ENCODE assay signal across 9 cellular contexts in the genomic region with DNA sequence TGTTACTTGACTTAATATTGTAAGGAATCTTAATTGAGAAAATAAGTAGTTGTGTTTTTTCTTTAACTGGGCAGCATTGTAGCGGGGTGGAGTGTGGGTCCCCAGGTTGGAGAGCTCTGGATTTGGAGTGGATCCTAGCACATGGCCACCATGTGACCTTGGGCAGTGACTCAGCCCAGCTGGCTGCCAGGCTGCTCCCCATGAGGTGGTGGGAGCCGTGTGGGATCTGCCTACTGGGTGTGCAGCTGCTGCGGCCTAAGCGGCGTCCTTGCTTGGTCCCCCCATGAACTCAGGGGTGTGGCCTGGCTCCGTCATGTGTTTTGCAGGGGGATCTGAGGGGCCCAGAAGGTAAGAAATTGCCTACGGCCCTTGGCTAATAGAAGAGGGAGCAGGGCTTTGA.
DNase-seq lines count a peak whose midpoint lies in the region; ATAC-seq and TF ChIP-seq lines count a peak whose summit lies in the region.
"Had no signal": no experiment of that assay in that cellular context is flagged by ENCODE, and none has a peak within 500 bp of the region (broad histone marks: within the 10 kb centered on the region; RNA-seq: fewer than 3 reads in every experiment).

No MANE protein-coding gene starts in this region.

- no peak overlapping the region for H3K4ac ChIP-seq in IMR-90 (ENCODE audit: low read depth, low read length)

- ATAC-seq in IMR-90 (ENCODE audit: low read depth) = peak; percentile 58
- no peak for ATAC-seq in GM19467 (IDR thresholded peaks at IDR 0.05; ENCODE audit: unreplicated experiment)

- no peak overlapping the region for H3K56ac ChIP-seq in IMR-90 (ENCODE audit: extremely low read depth, insufficient read depth, low read length)

- TF ChIP-seq POLR2A in IMR-90 (IDR thresholded peaks at IDR 0.05; ENCODE audit: low read depth, low read length) = no peak

- H3K79me1 ChIP-seq in IMR-90 (ENCODE audit: low read depth in 1 of 2, low read length in 2 of 2) = peaks cover 47 to 75% of the 10 kb centered on the region in 2 experiments

- H4K5ac ChIP-seq in IMR-90 (ENCODE audit: low read depth, low read length) = no peak overlapping the region

- H2BK5ac ChIP-seq in IMR-90 (ENCODE audit: low read depth, low read length, poor library complexity, severe bottlenecking) = no peak overlapping the region

- peak; percentile 20 for DNase-seq in ACHN
- DNase-seq in IMR-90 = peak; percentile 84
- peak; percentile 72 for DNase-seq in coronary artery (ENCODE audit: low spot score)
- DNase-seq in lung microvascular endothelial cell (ENCODE audit: low read depth in 2 of 2) = peak; percentile 28 to 61
- DNase-seq in GM13976 (ENCODE audit: low spot score) = no peak
- no peak for DNase-seq in nucleus accumbens (lab: John Stamatoyannopoulos, UW)
- DNase-seq in NCI-H748 treated with DMSO at 0.1 percent for 48 hours (lab: John Stamatoyannopoulos, UW) = no peak
- DNase-seq: NCI-H1092 treated with DMSO at 0.1 percent for 48 hours had no signal

- peaks cover 80% of the 10 kb centered on the region for H4K20me1 ChIP-seq in IMR-90 (ENCODE audit: insufficient read depth, low read length)

- no peak overlapping the region for H2AK5ac ChIP-seq in IMR-90 (ENCODE audit: low read depth, low read length)

- no peak overlapping the region for H3K14ac ChIP-seq in IMR-90 (replicated peaks; ENCODE audit: low read depth, low read length)

- no peak overlapping the region for H3K4me2 ChIP-seq in IMR-90 (ENCODE audit: low read depth, low read length)

- H3K9me1 ChIP-seq in IMR-90 (ENCODE audit: insufficient read depth, low read length) = peaks cover 16% of the 10 kb centered on the region

- CTCF ChIA-PET in IMR-90 (lab: Yijun Ruan, JAX) = interaction anchor here (0.8 kb wide), 1 partner anchor 42 kb away, joined by 3 read pairs; no protein-coding TSS in a partner anchor

- H4K91ac ChIP-seq in IMR-90 (ENCODE audit: insufficient read depth, low read depth, low read length) = no peak overlapping the region

- no peaks in the 10 kb centered on the region for H3K9me3 ChIP-seq in IMR-90 (ENCODE audit: control insufficient read depth, insufficient read depth, low read length)

- no peak overlapping the region for H3K9ac ChIP-seq in IMR-90 (ENCODE audit: low read depth, low read length)

- no peak overlapping the region for H3K4me3 ChIP-seq in IMR-90 (ENCODE audit: insufficient read depth, low read depth, low read length)
- no peak overlapping the region for H3K4me3 ChIP-seq in coronary artery

- TF ChIP-seq RAD21 in IMR-90 (IDR thresholded peaks at IDR 0.05; ENCODE audit: low read length) = no peak

- in situ Hi-C loops in ACHN (cut with HindIII; ENCODE audit: low pct_ligation_motif_present, low pct_unique_long_range_greater_than_20kb, low sequenced_read_pairs) = no loop called here
- in situ Hi-C loops in IMR-90 (cut with MboI; ENCODE audit: low sequenced_read_pairs) = loop anchor here (10.0 kb wide), 3 partner anchors 142 to 682 kb away; a partner anchor contains a TSS
- in situ Hi-C loops in GM13976 (cut with MboI; ENCODE audit: low sequenced_read_pairs, unreplicated experiment) = loop anchor here (25.0 kb wide), 1 partner anchor 295 kb away; no protein-coding TSS in a partner anchor

- H3K18ac ChIP-seq in IMR-90 (ENCODE audit: low read depth, low read length) = no peak overlapping the region

- no peaks in the 10 kb centered on the region for H3K27me3 ChIP-seq in IMR-90 (ENCODE audit: control insufficient read depth, insufficient read depth, low read length)

- H3K36me3 ChIP-seq in IMR-90 (ENCODE audit: control insufficient read depth, insufficient read depth, low read length) = peaks cover 45% of the 10 kb centered on the region

- WGBS in IMR-90 (ENCODE audit: extremely low coverage in 2 of 2, insufficient read length in 1 of 2), 2 experiments = 100% methylated on average over 1 of the region's 7 CpGs; no CpG with 5 or more reads in 1 of the 2 experiments

- H2AK9ac ChIP-seq in IMR-90 (replicated peaks; ENCODE audit: low read depth, low read length, poor library complexity) = peak overlapping the region; percentile 17

- no peak overlapping the region for H2BK120ac ChIP-seq in IMR-90 (ENCODE audit: low read depth, low read length)

- POLR2A ChIA-PET in IMR-90 (lab: Charles Lee; ENCODE audit: unreplicated experiment) = no interaction called here

- peaks cover 21% of the 10 kb centered on the region for H3K4me1 ChIP-seq in IMR-90 (ENCODE audit: control insufficient read depth, insufficient read depth, low read length)

- H2BK20ac ChIP-seq in IMR-90 (ENCODE audit: low read depth, low read length) = no peak overlapping the region

- H2AFZ ChIP-seq in IMR-90 (replicated peaks; ENCODE audit: low read length, poor library complexity) = peak overlapping the region; percentile 26

- H3K27ac ChIP-seq in IMR-90 (ENCODE audit: insufficient read depth, low read length) = no peak overlapping the region
- H3K27ac ChIP-seq in coronary artery = no peak overlapping the region

- TF ChIP-seq CTCF in IMR-90 (conservative IDR thresholded peaks at IDR 0.05; ENCODE audit: low read depth, low read length) = no peak
- no peak for TF ChIP-seq CTCF in coronary artery (IDR thresholded peaks at IDR 0.05)
- TF ChIP-seq CTCF in GM13976 (IDR thresholded peaks at IDR 0.05; ENCODE audit: borderline replicate concordance, control extremely low read depth, extremely low read depth, insufficient read depth, missing control alignments) = no peak

- BruUV-seq in IMR-90 (replicated peaks; lab: Mats Ljungman, UMichigan) = no TSS peak

- dilution Hi-C loops in IMR-90 (cut with HindIII; ENCODE audit: low sequenced_read_pairs, unreplicated experiment) = no loop called here

- no peak overlapping the region for H3K23ac ChIP-seq in IMR-90 (ENCODE audit: low read depth, low read length)

- intact Hi-C loops in IMR-90 (cut with micrococcal nuclease) = loop anchor here (5.0 kb wide), 1 partner anchor 85 kb away; no protein-coding TSS in a partner anchor

- no peak overlapping the region for H2BK15ac ChIP-seq in IMR-90 (ENCODE audit: low read depth, low read length)

- no peak overlapping the region for H4K8ac ChIP-seq in IMR-90 (ENCODE audit: low read depth in 2 of 2, low read length in 2 of 2)

TF ChIP-seq in IMR-90, 13 proteins besides CTCF, POLR2A, EP300 and RAD21:
- no peak for TF ChIP-seq RFX5 (IDR thresholded peaks at IDR 0.05; ENCODE audit: low read depth, low read length)
- TF ChIP-seq, protein P1, sequence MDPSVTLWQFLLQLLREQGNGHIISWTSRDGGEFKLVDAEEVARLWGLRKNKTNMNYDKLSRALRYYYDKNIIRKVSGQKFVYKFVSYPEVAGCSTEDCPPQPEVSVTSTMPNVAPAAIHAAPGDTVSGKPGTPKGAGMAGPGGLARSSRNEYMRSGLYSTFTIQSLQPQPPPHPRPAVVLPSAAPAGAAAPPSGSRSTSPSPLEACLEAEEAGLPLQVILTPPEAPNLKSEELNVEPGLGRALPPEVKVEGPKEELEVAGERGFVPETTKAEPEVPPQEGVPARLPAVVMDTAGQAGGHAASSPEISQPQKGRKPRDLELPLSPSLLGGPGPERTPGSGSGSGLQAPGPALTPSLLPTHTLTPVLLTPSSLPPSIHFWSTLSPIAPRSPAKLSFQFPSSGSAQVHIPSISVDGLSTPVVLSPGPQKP (IDR thresholded peaks at IDR 0.05; ENCODE audit: borderline replicate concordance, low read depth, low read length) = no peak
- no peak for TF ChIP-seq CEBPB (IDR thresholded peaks at IDR 0.05; ENCODE audit: low read depth, low read length)
- TF ChIP-seq FOS (IDR thresholded peaks at IDR 0.05; ENCODE audit: low read depth, low read length) = peak; percentile 71
- TF ChIP-seq, protein P2, sequence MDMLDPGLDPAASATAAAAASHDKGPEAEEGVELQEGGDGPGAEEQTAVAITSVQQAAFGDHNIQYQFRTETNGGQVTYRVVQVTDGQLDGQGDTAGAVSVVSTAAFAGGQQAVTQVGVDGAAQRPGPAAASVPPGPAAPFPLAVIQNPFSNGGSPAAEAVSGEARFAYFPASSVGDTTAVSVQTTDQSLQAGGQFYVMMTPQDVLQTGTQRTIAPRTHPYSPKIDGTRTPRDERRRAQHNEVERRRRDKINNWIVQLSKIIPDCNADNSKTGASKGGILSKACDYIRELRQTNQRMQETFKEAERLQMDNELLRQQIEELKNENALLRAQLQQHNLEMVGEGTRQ (IDR thresholded peaks at IDR 0.05; ENCODE audit: low read depth, low read length) = peak; percentile 92
- TF ChIP-seq MXI1 (IDR thresholded peaks at IDR 0.05; ENCODE audit: borderline replicate concordance, low read depth, low read length) = peak; percentile 98

Comparison
In these comparisons a context has a peak if more than half of its experiments do, and no peak if none do; other contexts are left out.
1. DNase-seq: peak in ACHN (single experiment), IMR-90 (single experiment), coronary artery (single experiment) and lung microvascular endothelial cell (2 of 2); none in GM13976 (single experiment), nucleus accumbens (0 of 56) and NCI-H748 treated with DMSO at 0.1 percent for 48 hours (single experiment).